In the genomic region with DNA sequence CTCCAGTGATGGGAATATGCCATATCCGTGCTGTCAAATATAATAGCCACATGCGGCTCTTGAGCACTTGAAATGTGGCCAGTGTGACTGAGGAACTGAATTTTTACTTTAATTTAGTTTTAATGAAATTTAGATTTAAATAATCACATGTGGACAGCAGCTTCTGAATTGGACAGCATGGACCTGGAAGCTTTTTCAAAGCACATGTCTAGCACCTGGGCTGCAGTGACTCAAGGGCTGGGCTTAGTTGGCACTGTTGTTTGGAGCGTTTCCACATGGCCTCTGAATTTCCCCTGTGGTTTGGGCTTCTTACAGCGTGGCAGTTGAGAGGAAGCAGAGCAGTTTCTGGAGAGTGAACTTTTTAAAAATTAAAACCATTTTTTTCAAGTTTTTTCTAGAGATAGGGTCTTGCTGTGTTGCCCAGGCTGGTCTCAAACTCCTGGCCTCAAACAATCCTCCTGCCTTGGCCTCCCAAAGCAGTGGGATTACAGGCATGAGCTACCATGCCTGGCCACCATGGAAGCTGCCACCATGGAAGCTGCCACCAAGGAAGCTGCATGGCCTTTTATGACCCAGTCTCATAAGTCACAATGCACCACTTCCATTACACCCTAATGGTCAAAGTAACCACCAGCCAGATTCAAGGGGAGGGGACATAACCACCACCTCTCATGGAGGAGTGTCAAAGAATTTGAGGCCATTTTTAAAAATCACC, we compare ENCODE assay signal across 9 cellular contexts. TPM values are rescaled to one million over a fixed set of nuclear protein-coding genes. Genes with fewer than 3 reads are reported as not detected.
DNase-seq lines count a peak whose midpoint lies in the region; ATAC-seq and TF ChIP-seq lines count a peak whose summit lies in the region.
"Had no signal": no experiment of that assay in that cellular context is flagged by ENCODE, and none has a peak within 500 bp of the region (broad histone marks: within the 10 kb centered on the region; RNA-seq: fewer than 3 reads in every experiment).

No MANE protein-coding gene starts in this region.

- H2BK5ac ChIP-seq in H9 (ENCODE audit: insufficient read length, low read length), result no peak overlapping the region

- no peak overlapping the region for H3K4ac ChIP-seq in H9 (ENCODE audit: low read depth, low read length)

- DNase-seq in H9 (peak; percentile 19), NCI-H345 treated with DMSO at 0.1 percent for 48 hours (lab: John Stamatoyannopoulos, UW; ENCODE audit: unreplicated experiment) (no peak), progenitor cell of endocrine pancreas (ENCODE audit: low spot score, unreplicated experiment) (no peak), SHP77 (lab: John Stamatoyannopoulos, UW) (no peak)
- DNase-seq in activated CD4-positive, alpha-beta T cell treated with anti-CD3 and anti-CD28 coated beads for 48 hours, result peak; percentile 56
- peak; percentile 27 to 48 (median 42) for DNase-seq in effector memory CD8-positive, alpha-beta T cell
- peak; percentile 37 for DNase-seq in stimulated activated CD4-positive, alpha-beta T cell treated with anti-CD3 and anti-CD28 coated beads, Interleukin-4, amount 100 ng/mL, for 1 hour
- DNase-seq: NK-92 treated with Interleukin-12 subunit alpha and Interleukin-12 subunit beta, amount 100 ng/mL, for 24 hours had no signal

- no peaks in the 10 kb centered on the region for H3K23me2 ChIP-seq in H9 (ENCODE audit: insufficient read length, low read depth, low read length, poor library complexity, severe bottlenecking)

- H3T11ph ChIP-seq in H9 (ENCODE audit: low read length), result no peak overlapping the region

- no peak overlapping the region for H2AFZ ChIP-seq in H9 (ENCODE audit: low read length)

- TF ChIP-seq CTCF in H9 (conservative IDR thresholded peaks at IDR 0.05), result no peak
- no peak for TF ChIP-seq CTCF in progenitor cell of endocrine pancreas (IDR thresholded peaks at IDR 0.05; ENCODE audit: unreplicated experiment)

- H3K4me1 ChIP-seq in H9 (ENCODE audit: insufficient read depth, low read length), result no peaks in the 10 kb centered on the region

- no peak overlapping the region for H3K27ac Mint-ChIP-seq in H9
- no peak overlapping the region for H3K27ac Mint-ChIP-seq in effector memory CD8-positive, alpha-beta T cell
- H3K27ac Mint-ChIP-seq in progenitor cell of endocrine pancreas, result no peak overlapping the region

- H3K4me1 Mint-ChIP-seq in H9, result peaks cover 9 to 12% of the 10 kb centered on the region in 2 experiments
- peaks cover 19 to 30% of the 10 kb centered on the region in 2 donors for H3K4me1 Mint-ChIP-seq in effector memory CD8-positive, alpha-beta T cell (ENCODE audit: low read depth in 2 of 2)
- peaks cover 18% of the 10 kb centered on the region for H3K4me1 Mint-ChIP-seq in progenitor cell of endocrine pancreas (ENCODE audit: low read depth)

- no peaks in the 10 kb centered on the region for H3K27me3 ChIP-seq in H9 (ENCODE audit: insufficient read depth, low read length)

- H4K20me1 ChIP-seq in H9 (ENCODE audit: control insufficient read depth, insufficient read depth, insufficient read length), result no peaks in the 10 kb centered on the region

- ATAC-seq in effector memory CD8-positive, alpha-beta T cell (replicated peaks), result peak; percentile 76
- ATAC-seq in HG03521 (IDR thresholded peaks at IDR 0.05; ENCODE audit: unreplicated experiment), result no peak

- no peaks in the 10 kb centered on the region for H3K79me1 ChIP-seq in H9 (ENCODE audit: insufficient read depth, low read depth, low read length, poor library complexity, severe bottlenecking)

- H3K27ac ChIP-seq in H9 (ENCODE audit: insufficient read length, low read depth, low read length), result no peak overlapping the region

- WGBS in H9 (ENCODE audit: extremely low coverage, insufficient read length, low lambda C conversion rate), result no CpG with 5 or more reads among the region's 4 CpGs

- no peak overlapping the region for H4K5ac ChIP-seq in H9 (ENCODE audit: insufficient read length, low read depth, low read length)

- H2BK120ac ChIP-seq in H9 (ENCODE audit: low read depth, low read length, poor library complexity, severe bottlenecking), result no peak overlapping the region

- no peak overlapping the region for H2BK15ac ChIP-seq in H9 (ENCODE audit: low read depth, low read length)

- H3K9me3 Mint-ChIP-seq in H9 (no peaks in the 10 kb centered on the region), progenitor cell of endocrine pancreas (ENCODE audit: low read depth) (no peaks in the 10 kb centered on the region)
- no peaks in the 10 kb centered on the region for H3K9me3 Mint-ChIP-seq in effector memory CD8-positive, alpha-beta T cell

- H3K9me3 ChIP-seq in H9 (ENCODE audit: control insufficient read depth, low read depth, low read length), result no peaks in the 10 kb centered on the region

- no peaks in the 10 kb centered on the region for H3K79me2 ChIP-seq in H9 (ENCODE audit: insufficient read depth, low read length)

- H3K27me3 Mint-ChIP-seq in H9 (ENCODE audit: low read depth), result no peaks in the 10 kb centered on the region
- H3K27me3 Mint-ChIP-seq in effector memory CD8-positive, alpha-beta T cell, result no peaks in the 10 kb centered on the region
- no peaks in the 10 kb centered on the region for H3K27me3 Mint-ChIP-seq in progenitor cell of endocrine pancreas

- no peak overlapping the region for H2BK20ac ChIP-seq in H9 (ENCODE audit: low read depth, low read length, poor library complexity, severe bottlenecking)

- H2BK12ac ChIP-seq in H9 (ENCODE audit: insufficient read length, low read depth, low read length), result no peak overlapping the region

- H3K56ac ChIP-seq in H9 (ENCODE audit: insufficient read length, low read depth, low read length), result no peak overlapping the region

- H3K18ac ChIP-seq in H9 (ENCODE audit: insufficient read length, low read depth, low read length), result no peak overlapping the region

- H4K8ac ChIP-seq in H9 (replicated peaks; ENCODE audit: insufficient read length, low read depth, low read length), result no peak overlapping the region

- H2AK5ac ChIP-seq in H9 (ENCODE audit: insufficient read length, low read length), result no peak overlapping the region

- no peak overlapping the region for H3K9ac ChIP-seq in H9 (ENCODE audit: extremely low read depth, insufficient read length, low read length)

- H3K14ac ChIP-seq in H9 (ENCODE audit: insufficient read depth, low read length), result no peak overlapping the region

- H3K23ac ChIP-seq in H9 (ENCODE audit: insufficient read length, low read depth, low read length), result no peak overlapping the region

- H4K91ac ChIP-seq in H9 (ENCODE audit: insufficient read length, low read depth, low read length), result no peak overlapping the region

- H3K36me3 Mint-ChIP-seq in H9 (ENCODE audit: insufficient read depth in 1 of 3, low read depth in 3 of 3) (no peaks in the 10 kb centered on the region), progenitor cell of endocrine pancreas (ENCODE audit: insufficient read depth) (no peaks in the 10 kb centered on the region)
- peaks cover 5% of the 10 kb centered on the region for H3K36me3 Mint-ChIP-seq in effector memory CD8-positive, alpha-beta T cell (ENCODE audit: insufficient read depth)

- H3K4me3 Mint-ChIP-seq in H9 (no peak overlapping the region), progenitor cell of endocrine pancreas (ENCODE audit: low read depth) (no peak overlapping the region)
- H3K4me3 Mint-ChIP-seq in effector memory CD8-positive, alpha-beta T cell, result peak overlapping the region in 1 of 2 donors; percentile 13

- H3K4me2 ChIP-seq in H9 (ENCODE audit: insufficient read depth, insufficient read length, low read length), result no peak overlapping the region

RNA-seq across cellular contexts. Expression of gene TOB1, which starts 6.7 kb away (rescaled TPM):
- total RNA-seq in H9 (2021) (31.2 and 31.6 TPM in 2 replicates), progenitor cell of endocrine pancreas (41.0 and 43.9 TPM in 2 replicates)

RNA-seq across cellular contexts. Expression of gene WFIKKN2, which starts 37.5 kb away (rescaled TPM):
- 1.0 and 1.1 TPM in 2 replicates for total RNA-seq in H9 (2021)
- not detected in 2 replicates for total RNA-seq in progenitor cell of endocrine pancreas

Comparison
In these comparisons a context has a peak if more than half of its experiments do, and no peak if none do; other contexts are left out.
1. DNase-seq: peak in H9 (single experiment), activated CD4-positive, alpha-beta T cell treated with anti-CD3 and anti-CD28 coated beads for 48 hours (single experiment), effector memory CD8-positive, alpha-beta T cell (3 of 3) and stimulated activated CD4-positive, alpha-beta T cell treated with anti-CD3 and anti-CD28 coated beads, Interleukin-4, amount 100 ng/mL, for 1 hour (single experiment); none in NCI-H345 treated with DMSO at 0.1 percent for 48 hours (single experiment), progenitor cell of endocrine pancreas (single experiment) and SHP77 (0 of 2).